In the genomic region with DNA sequence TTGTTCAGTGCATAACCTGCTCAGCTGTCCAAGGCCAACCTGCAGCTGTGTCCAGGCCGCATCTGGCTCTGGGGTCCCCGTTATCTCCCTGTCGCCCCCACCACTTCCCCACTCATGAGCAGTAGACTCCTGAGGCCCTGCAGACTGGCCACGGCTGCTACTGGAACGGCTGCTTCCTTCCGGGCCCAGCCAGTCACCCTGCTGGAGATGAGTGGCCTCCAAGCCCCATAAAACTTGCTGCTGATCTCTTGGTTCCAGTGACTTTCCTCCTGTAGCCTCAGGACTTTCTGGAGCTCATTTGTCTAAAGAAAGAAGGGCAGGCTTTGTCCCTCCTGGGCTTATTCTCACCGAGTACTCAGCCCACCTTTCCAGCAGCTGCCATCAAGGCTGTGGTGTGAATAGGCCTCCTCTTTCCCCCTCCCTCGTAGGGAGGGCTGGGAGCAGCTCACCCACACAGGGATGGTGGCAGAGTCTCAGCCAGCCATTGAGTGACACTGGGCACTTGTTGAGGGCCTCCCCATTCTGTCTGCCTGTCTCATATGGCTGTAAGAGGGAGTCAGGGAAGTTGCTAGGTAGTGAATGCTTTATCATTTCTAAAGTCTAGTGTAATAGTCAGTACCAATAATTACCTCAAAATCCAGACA, we compare ENCODE assay signal across 23 cellular contexts.
A peak's percentile ranks its signal among the peaks of the same experiment; 100 is the strongest.
DNase-seq lines count a peak whose midpoint lies in the region; ATAC-seq, FAIRE-seq and TF ChIP-seq lines count a peak whose summit lies in the region.
"Had no signal": no experiment of that assay in that cellular context is flagged by ENCODE, and none has a peak within 500 bp of the region (broad histone marks: within the 10 kb centered on the region; RNA-seq: fewer than 3 reads in every experiment).

No MANE protein-coding gene starts in this region.

- H3K9me3 Mint-ChIP-seq in nephron progenitor cell: no peaks in the 10 kb centered on the region

- in situ Hi-C loops in HepG2 (cut with HindIII; ENCODE audit: extremely low pct_ligation_motif_present, low pct_unique_long_range_greater_than_20kb): no loop called here

- TF ChIP-seq RAD21 in HepG2 (CRISPR knock-in tag; IDR thresholded peaks at IDR 0.05) (no peak), H1 (IDR thresholded peaks at IDR 0.05 in 1 of 2, conservative IDR thresholded peaks at IDR 0.05 in 1 of 2; ENCODE audit: low read depth in 2 of 2, low read length in 2 of 2) (no peak)

- H3K4me2 ChIP-seq in HepG2 (ENCODE audit: low read depth, low read length) (peak overlapping the region; percentile 67), H1 (ENCODE audit: insufficient read depth in 1 of 2, low read depth in 2 of 2, low read length in 2 of 2) (no peak overlapping the region)

- H3K4me3 ChIP-seq in HepG2 (replicated peaks in 1 of 3; ENCODE audit: insufficient read depth in 1 of 3, low read depth in 2 of 3, low read length in 3 of 3) (peak overlapping the region in 1 of 3 experiments; percentile 24; a peak in 1 of 6 replicates), right lobe of liver (no peak overlapping the region), H1 (ENCODE audit: extremely low read depth in 1 of 4, insufficient read depth in 2 of 4, low read depth in 3 of 4, low read length in 4 of 4) (no peak overlapping the region), spleen (no peak overlapping the region)
- H3K4me3 ChIP-seq: K562, MG63 had no signal

- no peak overlapping the region for H2BK12ac ChIP-seq in H1 (ENCODE audit: low read depth, low read length)

- H4K8ac ChIP-seq in H1 (ENCODE audit: extremely low read depth, insufficient read depth, low read length): no peak overlapping the region

- no peak overlapping the region for H2BK5ac ChIP-seq in H1 (ENCODE audit: low read depth, low read length)

- peak; percentile 8 for ATAC-seq in HepG2
- no peak for ATAC-seq in right lobe of liver
- ATAC-seq: K562 had no signal

- H4K20me1 ChIP-seq in HepG2 (ENCODE audit: insufficient read depth, low read length) (no peaks in the 10 kb centered on the region), H1 (replicated peaks in 1 of 2; ENCODE audit: control insufficient read depth in 1 of 2, insufficient read depth in 2 of 2, low read length in 2 of 2) (no peaks in the 10 kb centered on the region)

- no peak overlapping the region for H3K4ac ChIP-seq in H1 (replicated peaks; ENCODE audit: insufficient read length, low read depth, low read length)

- no peak overlapping the region for H3K23ac ChIP-seq in H1 (ENCODE audit: insufficient read length)

- no peak for FAIRE-seq in HepG2 (lab: Jason Lieb, UNC)
- FAIRE-seq in H1 (lab: Jason Lieb, UNC): no peak
- FAIRE-seq in frontal cortex (lab: Jason Lieb, UNC): no peak
- FAIRE-seq: GM18507, K562 had no signal

- no peak overlapping the region for H2BK120ac ChIP-seq in H1 (replicated peaks; ENCODE audit: low read depth, low read length)

- H2BK20ac ChIP-seq in H1 (ENCODE audit: low read length): no peak overlapping the region

- peak overlapping the region; percentile 16 for H3K9ac ChIP-seq in HepG2 (ENCODE audit: insufficient read depth, low read depth, low read length)
- no peak overlapping the region for H3K9ac ChIP-seq in H1 (replicated peaks in 1 of 4; ENCODE audit: extremely low read depth in 1 of 4, low read depth in 3 of 4, low read length in 3 of 4)

- H3K27ac Mint-ChIP-seq in nephron progenitor cell: peak overlapping the region; percentile 88
- H3K27ac Mint-ChIP-seq: CD8-positive, alpha-beta memory T cell had no signal

- TF ChIP-seq CTCF in HepG2 (CRISPR knock-in tag; IDR thresholded peaks at IDR 0.05) (no peak), right lobe of liver (IDR thresholded peaks at IDR 0.05) (no peak), H1 (IDR thresholded peaks at IDR 0.05; ENCODE audit: control extremely low read depth in 1 of 3, insufficient read depth in 1 of 3, low read depth in 1 of 3, low read length in 3 of 3) (no peak), nephron progenitor cell (IDR thresholded peaks at IDR 0.05) (no peak), spleen (IDR thresholded peaks at IDR 0.05 in 8 of 11, conservative IDR thresholded peaks at IDR 0.05 in 3 of 11) (no peak)

- intact Hi-C loops in HepG2 (cut with micrococcal nuclease; ENCODE audit: unreplicated experiment) (no loop called here), right lobe of liver (cut with DNase I) (no loop called here), spleen (cut with DNase I; ENCODE audit: low total_unique reads) (no loop called here)

- CTCF ChIA-PET in HepG2 (lab: Yijun Ruan, JAX; ENCODE audit: low intra/inter-chr PET ratio, low total read pairs) (no interaction called here), H1 (lab: Charles Lee; ENCODE audit: partially characterized antibody) (interaction anchor here (0.6 to 1.9 kb wide), 4 partner anchors 13 to 290 kb away, joined by 3 to 5 read pairs (median 4); no protein-coding TSS in a partner anchor)

- peak overlapping the region; percentile 50 for H2AFZ ChIP-seq in HepG2 (ENCODE audit: low read length)
- H2AFZ ChIP-seq in H1 (ENCODE audit: low read length): peak overlapping the region; percentile 33; the same call in 1 of the 2 replicates

- H3K4me3 Mint-ChIP-seq in nephron progenitor cell: no peak overlapping the region
- H3K4me3 Mint-ChIP-seq: CD8-positive, alpha-beta memory T cell had no signal

- no peak overlapping the region for H2BK15ac ChIP-seq in H1 (ENCODE audit: low read length)

- POLR2A ChIA-PET in HepG2 (lab: Yijun Ruan, JAX) (interaction anchor here (1.9 kb wide), 1 partner anchor 127 kb away, joined by 6 read pairs; no protein-coding TSS in a partner anchor), H1 (lab: Charles Lee; ENCODE audit: partially characterized antibody) (no interaction called here)

- H2AK5ac ChIP-seq in H1 (ENCODE audit: low read depth, low read length): no peak overlapping the region

- H3K27me3 Mint-ChIP-seq in nephron progenitor cell (ENCODE audit: low read depth, poor library complexity): peaks cover 7% of the 10 kb centered on the region
- H3K27me3 Mint-ChIP-seq: CD8-positive, alpha-beta memory T cell had no signal

- H3K4me1 ChIP-seq in HepG2 (ENCODE audit: insufficient read depth, low read length) (peaks cover 46% of the 10 kb centered on the region), right lobe of liver (no peaks in the 10 kb centered on the region), H1 (replicated peaks in 1 of 4; ENCODE audit: control insufficient read depth in 3 of 4, insufficient read depth in 4 of 4, low read length in 3 of 4) (peaks cover 0 to 1% (median 0%) of the 10 kb centered on the region in 4 experiments; a peak in 3 of 7 replicates), spleen (no peaks in the 10 kb centered on the region)

- no peak for DNase-seq in HepG2 (ENCODE audit: low spot score)
- no peak for DNase-seq in right lobe of liver
- DNase-seq in H1 (ENCODE audit: low read depth in 1 of 2, low spot score in 2 of 2): no peak
- no peak for DNase-seq in nephron progenitor cell
- no peak for DNase-seq in spleen
- no peak for DNase-seq in frontal cortex (ENCODE audit: low spot score in 2 of 2)
- no peak for DNase-seq in NOMO-1 (lab: John Stamatoyannopoulos, UW; ENCODE audit: unreplicated experiment in 2 of 2)
- no peak for DNase-seq in NCI-H146 (lab: John Stamatoyannopoulos, UW)
- DNase-seq: Calu3; CD8-positive, alpha-beta memory T cell; DMS153; GDM1; MG63; NCI-H1048; NCI-H1417 treated with DMSO at 0.1 percent for 48 hours; NCI-H1930; NCI-H226; NCI-H510A treated with DMSO at 0.1 percent for 48 hours; NCI-H748 treated with DMSO at 0.1 percent for 48 hours; SIG-M5 had no signal

- BruUV-seq in HepG2 (replicated peaks; lab: Mats Ljungman, UMichigan): no TSS peak

- 64% methylated on average over 6 of the region's 8 CpGs for WGBS in HepG2 (ENCODE audit: low lambda C conversion rate)
- 80% methylated on average over 2 of the region's 8 CpGs for WGBS in right lobe of liver (ENCODE audit: insufficient coverage, low coverage, low lambda C conversion rate, missing lambda C conversion rate)
- WGBS in H1 (ENCODE audit: extremely low coverage in 1 of 2, insufficient coverage in 1 of 2, insufficient read length in 1 of 2, insufficient replicate concordance in 2 of 2, low coverage in 1 of 2, low lambda C conversion rate in 2 of 2, missing lambda C conversion rate in 1 of 2), 2 experiments: 83% methylated on average over 8 of the region's 8 CpGs; no CpG with 5 or more reads in 1 of the 2 experiments
- 45 to 87% (median 74%) methylated on average over 7 to 8 of the region's 8 CpGs for WGBS in spleen, 5 donors

- no peaks in the 10 kb centered on the region for H3K36me3 Mint-ChIP-seq in nephron progenitor cell (ENCODE audit: low read depth)
- H3K36me3 Mint-ChIP-seq: CD8-positive, alpha-beta memory T cell had no signal

- no peaks in the 10 kb centered on the region for H3K79me2 ChIP-seq in HepG2 (ENCODE audit: insufficient read depth, low read length)
- H3K79me2 ChIP-seq in H1 (ENCODE audit: control insufficient read depth in 1 of 2, insufficient read depth in 2 of 2, low read length in 2 of 2): no peaks in the 10 kb centered on the region

- H3K36me3 ChIP-seq in HepG2 (replicated peaks in 1 of 2; ENCODE audit: control insufficient read depth in 1 of 2, insufficient read depth in 2 of 2, low read length in 2 of 2) (no peaks in the 10 kb centered on the region), right lobe of liver (no peaks in the 10 kb centered on the region), H1 (ENCODE audit: control insufficient read depth in 2 of 4, insufficient read depth in 4 of 4, low read length in 3 of 4) (no peaks in the 10 kb centered on the region), spleen (no peaks in the 10 kb centered on the region)
- H3K36me3 ChIP-seq: MG63 had no signal

- no peaks in the 10 kb centered on the region for H3K23me2 ChIP-seq in H1 (ENCODE audit: low read depth, low read length)

- H3K9me3 ChIP-seq in HepG2 (ENCODE audit: low read length) (no peaks in the 10 kb centered on the region), right lobe of liver (no peaks in the 10 kb centered on the region), H1 (ENCODE audit: insufficient read depth in 2 of 2, low read depth in 1 of 2, low read length in 1 of 2) (no peaks in the 10 kb centered on the region), spleen (no peaks in the 10 kb centered on the region)
- H3K9me3 ChIP-seq: MG63 had no signal

- H3K79me1 ChIP-seq in H1 (ENCODE audit: low read depth, low read length): no peaks in the 10 kb centered on the region

- no peak overlapping the region for H3K56ac ChIP-seq in H1 (replicated peaks; ENCODE audit: insufficient read length, low read depth, low read length)

- H3K27ac ChIP-seq in HepG2 (ENCODE audit: extremely low read length, insufficient read depth, low read length): peak overlapping the region; percentile 68
- H3K27ac ChIP-seq in right lobe of liver: no peak overlapping the region
- H3K27ac ChIP-seq in H1 (ENCODE audit: low read depth, low read length): no peak overlapping the region
- H3K27ac ChIP-seq in spleen: peak overlapping the region in 5 of 8 donors; percentile 17 to 67 (median 52)
- H3K27ac ChIP-seq: C4-2B had no signal

- H3K4me1 Mint-ChIP-seq in nephron progenitor cell: peaks cover 29% of the 10 kb centered on the region
- H3K4me1 Mint-ChIP-seq: CD8-positive, alpha-beta memory T cell had no signal

- TF ChIP-seq EP300 in HepG2 (IDR thresholded peaks at IDR 0.05; ENCODE audit: low read depth in 2 of 2, low read length in 2 of 2): no peak
- no peak for TF ChIP-seq EP300 in HepG2 (CRISPR knock-in tag; IDR thresholded peaks at IDR 0.05; ENCODE audit: borderline replicate concordance)
- no peak for TF ChIP-seq EP300 in H1 (IDR thresholded peaks at IDR 0.05; ENCODE audit: borderline replicate concordance in 1 of 2, low read depth in 2 of 2, low read length in 2 of 2)

- H3K18ac ChIP-seq in H1 (ENCODE audit: extremely low read depth, low read length): no peak overlapping the region

- 0 out of 5 replicates have a peak, but pooled peaks cover 0 to 4% of the 10 kb centered on the region in 2 experiments for H3K27me3 ChIP-seq in HepG2 (ENCODE audit: control insufficient read depth in 1 of 2, insufficient read depth in 2 of 2, low read length in 2 of 2)
- H3K27me3 ChIP-seq in right lobe of liver: no peaks in the 10 kb centered on the region
- H3K27me3 ChIP-seq in H1 (replicated peaks in 1 of 4; ENCODE audit: control insufficient read depth in 3 of 4, extremely low read depth in 1 of 4, insufficient read depth in 3 of 4, low read length in 3 of 4): no peaks in the 10 kb centered on the region
- no peaks in the 10 kb centered on the region for H3K27me3 ChIP-seq in spleen (replicated peaks in 1 of 7)
- H3K27me3 ChIP-seq: MG63 had no signal

- H3K14ac ChIP-seq in H1 (ENCODE audit: insufficient read length): no peak overlapping the region

- no peak overlapping the region for H4K91ac ChIP-seq in H1 (replicated peaks; ENCODE audit: insufficient read length, low read length)

- H4K5ac ChIP-seq in H1 (ENCODE audit: insufficient read length, low read depth, low read length): no peak overlapping the region

- TF ChIP-seq POLR2A in HepG2 (IDR thresholded peaks at IDR 0.05; ENCODE audit: insufficient read depth in 1 of 2, low read depth in 2 of 2, low read length in 2 of 2) (no peak), right lobe of liver (IDR thresholded peaks at IDR 0.05) (no peak), H1 (IDR thresholded peaks at IDR 0.05; ENCODE audit: control extremely low read depth in 1 of 2, low read depth in 2 of 2, low read length in 2 of 2) (no peak), spleen (IDR thresholded peaks at IDR 0.05) (no peak)

Comparison
In these comparisons a context has a peak if more than half of its experiments do, and no peak if none do; other contexts are left out.
1. H3K27ac ChIP-seq: peak in HepG2 (single experiment) and spleen (5 of 8); none in right lobe of liver (0 of 3) and H1 (single experiment).